8 cellular contexts compared by ENCODE assay signal in genomic region chr11:33723238-33723881, GRCh38. TPM values are rescaled to one million over a fixed set of nuclear protein-coding genes. Genes with fewer than 3 reads are reported as not detected.
A peak's percentile ranks its signal among the peaks of the same experiment; 100 is the strongest.
DNase-seq lines count a peak whose midpoint lies in the region; TF ChIP-seq lines count a peak whose summit lies in the region.

No MANE protein-coding gene starts in this region.

- H3K4me3 ChIP-seq in WI38 (ENCODE audit: low read depth, low read length), result 0 out of 2 replicates have a peak overlapping the region, but pooled peaks have one; percentile 6
- peak overlapping the region; percentile 35 for H3K4me3 ChIP-seq in left ventricle myocardium inferior
- H3K4me3 ChIP-seq in stomach, result no peak overlapping the region

- 57 to 74% (median 71%) methylated on average over 6 of the region's 6 CpGs for WGBS in stomach, 5 donors

- no peaks in the 10 kb centered on the region for H3K27me3 ChIP-seq in left ventricle myocardium inferior (ENCODE audit: low read depth)
- H3K27me3 ChIP-seq in stomach, result no peaks in the 10 kb centered on the region

- H3K4me1 ChIP-seq in left ventricle myocardium inferior (peaks cover 96% of the 10 kb centered on the region), stomach (peaks cover 28 to 72% (median 57%) of the 10 kb centered on the region in 4 donors)

- no peaks in the 10 kb centered on the region for H3K9me3 ChIP-seq in left ventricle myocardium inferior (replicated peaks)
- no peaks in the 10 kb centered on the region for H3K9me3 ChIP-seq in stomach

- peak overlapping the region; percentile 93 for H3K27ac ChIP-seq in left ventricle myocardium inferior (replicated peaks)
- peak overlapping the region; percentile 56 to 85 (median 79) for H3K27ac ChIP-seq in stomach

- intact Hi-C loops in left ventricle myocardium inferior (cut with micrococcal nuclease), result no loop called here
- intact Hi-C loops in stomach (cut with DNase I; ENCODE audit: low total_unique reads), result no loop called here

- TF ChIP-seq POLR2A in stomach (IDR thresholded peaks at IDR 0.05), result no peak

- H3K36me3 ChIP-seq in left ventricle myocardium inferior, result peaks cover 39% of the 10 kb centered on the region
- H3K36me3 ChIP-seq in stomach, result peaks cover 37 to 45% (median 40%) of the 10 kb centered on the region in 4 donors

- no peak for TF ChIP-seq CTCF in WI38 (IDR thresholded peaks at IDR 0.05; ENCODE audit: low read depth, low read length)
- TF ChIP-seq CTCF in left ventricle myocardium inferior (IDR thresholded peaks at IDR 0.05; ENCODE audit: borderline replicate concordance), result no peak
- no peak for TF ChIP-seq CTCF in stomach (IDR thresholded peaks at IDR 0.05)

- DNase-seq in activated T-cell treated with anti-CD3 and anti-CD28 coated beads, Interleukin-2, amount 50 U/mL, for 48 hours, result peak; percentile 49 to 56
- no peak for DNase-seq in activated T-cell treated with anti-CD3 and anti-CD28 coated beads, Interleukin-2, amount 50 U/mL, for 1 hour
- DNase-seq in left ventricle myocardium inferior (no peak), stomach (no peak), HPDE6-E6E7 (ENCODE audit: extremely low spot score) (no peak), nucleus accumbens (lab: John Stamatoyannopoulos, UW) (no peak), NCI-H1930 (lab: John Stamatoyannopoulos, UW) (no peak)

- TF ChIP-seq EP300 in stomach (IDR thresholded peaks at IDR 0.05), result peak; percentile 79

RNA-seq across cellular contexts. Expression of gene CD59, which starts 12.9 kb away (rescaled TPM):
- total RNA-seq in left ventricle myocardium inferior, result 789 TPM
- total RNA-seq in stomach, result 100 to 1,000 TPM in 3 of 5 donors, 10 to 100 TPM in 1, 1 to 10 TPM in 1; 6.4 to 225 (median 111) TPM
- 100 to 1,000 TPM in 2 of 3 donors, 10 to 100 TPM in 1; 89.1 to 200 (median 166) TPM for polyA plus RNA-seq in stomach

RNA-seq across cellular contexts. Expression of gene C11orf91, which starts 22.7 kb away (rescaled TPM):
- not detected for total RNA-seq in left ventricle myocardium inferior
- not detected for total RNA-seq in stomach
- not detected for polyA plus RNA-seq in stomach

RNA-seq across cellular contexts. Expression of gene FBXO3, which starts 51.0 kb away (rescaled TPM):
- 49.8 TPM for total RNA-seq in left ventricle myocardium inferior
- total RNA-seq in stomach, result 10 to 100 TPM in 4 of 5 donors, 1 to 10 TPM in 1; 4.9 to 63.0 (median 25.9) TPM
- 10 to 100 TPM; 14.5 to 25.7 (median 16.2) TPM for polyA plus RNA-seq in stomach

Comparison
In these comparisons a context has a peak if more than half of its experiments do, and no peak if none do; other contexts are left out.
1. DNase-seq: peak in activated T-cell treated with anti-CD3 and anti-CD28 coated beads, Interleukin-2, amount 50 U/mL, for 48 hours (2 of 2); none in activated T-cell treated with anti-CD3 and anti-CD28 coated beads, Interleukin-2, amount 50 U/mL, for 1 hour (single experiment), left ventricle myocardium inferior (single experiment), stomach (single experiment), HPDE6-E6E7 (single experiment), nucleus accumbens (0 of 56) and NCI-H1930 (0 of 2).
2. H3K4me3 ChIP-seq: peak in WI38 (single experiment) and left ventricle myocardium inferior (single experiment); none in stomach (0 of 4).